14 cellular contexts compared by ENCODE assay signal in genomic region chr1:209886219-209886536, GRCh38. TPM values are rescaled to one million over a fixed set of nuclear protein-coding genes. Genes with fewer than 3 reads are reported as not detected.
DNase-seq lines count a peak whose midpoint lies in the region; ATAC-seq and TF ChIP-seq lines count a peak whose summit lies in the region.
"Had no signal": no experiment of that assay in that cellular context is flagged by ENCODE, and none has a peak within 500 bp of the region (broad histone marks: within the 10 kb centered on the region; RNA-seq: fewer than 3 reads in every experiment).

No MANE protein-coding gene starts in this region.

- H4K20me1 ChIP-seq in neural cell (ENCODE audit: insufficient read depth): no peaks in the 10 kb centered on the region

- H3K4me3 ChIP-seq in neural cell (ENCODE audit: low read length): no peak overlapping the region

- no peak overlapping the region for H3K9ac ChIP-seq in neural cell (ENCODE audit: low read length)

- no peak overlapping the region for H2AFZ ChIP-seq in neural cell (ENCODE audit: low read depth, low read length)

- TF ChIP-seq RAD21 in neural cell (conservative IDR thresholded peaks at IDR 0.05): peak; percentile 68

- peak; percentile 64 for TF ChIP-seq CTCF in neural cell (IDR thresholded peaks at IDR 0.05; ENCODE audit: poor library complexity, severe bottlenecking)

- no peaks in the 10 kb centered on the region for H3K79me2 ChIP-seq in neural cell (replicated peaks; ENCODE audit: insufficient read depth, low read length)

- no peaks in the 10 kb centered on the region for H3F3A ChIP-seq in neural cell (ENCODE audit: insufficient read depth, low read length, poor library complexity, severe bottlenecking)

- H3K27me3 ChIP-seq in neural cell (ENCODE audit: insufficient read depth, low read depth, low read length): no peaks in the 10 kb centered on the region

- H3K36me3 ChIP-seq in neural cell (ENCODE audit: insufficient read depth, low read length): no peaks in the 10 kb centered on the region

- no peak for TF ChIP-seq EP300 in neural cell (conservative IDR thresholded peaks at IDR 0.05; ENCODE audit: poor library complexity, severe bottlenecking)

- H3K4me2 ChIP-seq in neural cell (ENCODE audit: low read length): no peak overlapping the region

- peak; percentile 42 for DNase-seq in DMS53 (lab: John Stamatoyannopoulos, UW)
- no peak for DNase-seq in DMS53 treated with DMSO at 0.1 percent for 48 hours (lab: John Stamatoyannopoulos, UW; ENCODE audit: unreplicated experiment)
- DNase-seq in NCI-H146 (lab: John Stamatoyannopoulos, UW): peak; percentile 50
- DNase-seq in cerebellar cortex (ENCODE audit: low spot score): peak; percentile 51
- no peak for DNase-seq in Kasumi-1 (lab: John Stamatoyannopoulos, UW)
- no peak for DNase-seq in D341Med (ENCODE audit: low spot score)
- DNase-seq: 8988T; cerebellar nuclear complex; HCEC 1CT; stimulated activated naive CD4-positive, alpha-beta T cell; T-cell had no signal

- no peaks in the 10 kb centered on the region for H3K9me3 ChIP-seq in neural cell (ENCODE audit: low read length)

- no peak for ATAC-seq in HG03457 (IDR thresholded peaks at IDR 0.05; ENCODE audit: unreplicated experiment)
- ATAC-seq: T-cell had no signal

- no peak overlapping the region for H3K27ac ChIP-seq in neural cell (ENCODE audit: low read length)

- H3K9me2 ChIP-seq in neural cell (ENCODE audit: insufficient read depth, low read length): no peaks in the 10 kb centered on the region

TF ChIP-seq in neural cell, 6 proteins besides CTCF, POLR2A, EP300 and RAD21:
- TF ChIP-seq POLR2AphosphoS5 (IDR thresholded peaks at IDR 0.05) (no peak), SMC3 (conservative IDR thresholded peaks at IDR 0.05; ENCODE audit: poor library complexity) (peak; percentile 64), EZH2 (IDR thresholded peaks at IDR 0.05; ENCODE audit: borderline replicate concordance, insufficient read depth, low read length, poor library complexity, severe bottlenecking) (no peak), TAF1 (IDR thresholded peaks at IDR 0.05; ENCODE audit: low read depth) (no peak), MXI1 (conservative IDR thresholded peaks at IDR 0.05; ENCODE audit: poor library complexity, severe bottlenecking) (no peak), REST (IDR thresholded peaks at IDR 0.05; ENCODE audit: borderline replicate concordance) (no peak)

RNA-seq across cellular contexts. Expression of gene SYT14, which starts 51.8 kb away (rescaled TPM):
- 20.1 and 21.9 TPM in 2 replicates for polyA plus RNA-seq in neural cell
- 96.2 and 114 TPM in 2 replicates for polyA minus RNA-seq in neural cell
- polyA plus RNA-seq: liver had no signal

RNA-seq across cellular contexts. Expression of gene UTP25, which starts 58.4 kb away (rescaled TPM):
- polyA plus RNA-seq in neural cell: 6.1 and 6.2 TPM in 2 replicates
- polyA minus RNA-seq in neural cell: 10.5 and 12.7 TPM in 2 replicates

Comparison
In these comparisons a context has a peak if more than half of its experiments do, and no peak if none do; other contexts are left out.
1. DNase-seq: peak in DMS53 (single experiment), NCI-H146 (single experiment) and cerebellar cortex (single experiment); none in DMS53 treated with DMSO at 0.1 percent for 48 hours (single experiment), Kasumi-1 (0 of 2) and D341Med (single experiment).